13 cellular contexts compared by ENCODE assay signal in the genomic region with DNA sequence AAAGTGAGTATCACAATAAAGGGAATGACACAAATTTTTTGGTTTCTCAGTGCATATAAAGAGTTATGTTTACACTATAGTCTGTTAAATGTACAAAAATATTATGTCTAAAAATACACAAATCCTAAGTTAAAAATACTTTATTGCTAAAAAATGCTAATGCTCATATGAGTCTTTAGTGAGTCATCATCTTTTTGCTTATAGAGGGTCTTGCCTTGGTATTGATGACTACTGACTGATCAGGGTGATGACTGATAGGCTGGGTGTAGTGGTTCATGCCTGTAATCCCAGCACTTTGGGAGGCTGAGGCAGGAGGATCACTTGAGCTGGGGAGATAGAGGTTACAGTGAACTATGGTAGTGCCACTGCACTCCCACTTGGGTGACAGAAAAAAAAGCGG. TPM values are rescaled to one million over a fixed set of nuclear protein-coding genes. Genes with fewer than 3 reads are reported as not detected.
DNase-seq lines count a peak whose midpoint lies in the region; ATAC-seq, FAIRE-seq and TF ChIP-seq lines count a peak whose summit lies in the region.
"Had no signal": no experiment of that assay in that cellular context is flagged by ENCODE, and none has a peak within 500 bp of the region (broad histone marks: within the 10 kb centered on the region; RNA-seq: fewer than 3 reads in every experiment).

No MANE protein-coding gene starts in this region.

- H3K9me3 ChIP-seq in HepG2 (ENCODE audit: low read length) (no peaks in the 10 kb centered on the region), right lobe of liver (no peaks in the 10 kb centered on the region), IMR-90 (ENCODE audit: control insufficient read depth, insufficient read depth, low read length) (no peaks in the 10 kb centered on the region), stomach (no peaks in the 10 kb centered on the region)
- H3K9me3 ChIP-seq: BLaER1 treated with 17β-estradiol and CSF1 and Interleukin-3, amounts not matched to agents 10 nM and 100 nM had no signal

- H2BK20ac ChIP-seq in IMR-90 (ENCODE audit: low read depth, low read length) = no peak overlapping the region

- intact Hi-C loops in HepG2 (cut with micrococcal nuclease; ENCODE audit: unreplicated experiment) (no loop called here), right lobe of liver (cut with DNase I) (no loop called here), IMR-90 (cut with micrococcal nuclease) (no loop called here), stomach (cut with DNase I; ENCODE audit: low total_unique reads) (no loop called here)

- TF ChIP-seq CTCF in HepG2 (CRISPR knock-in tag; IDR thresholded peaks at IDR 0.05) (no peak), right lobe of liver (IDR thresholded peaks at IDR 0.05) (no peak), IMR-90 (conservative IDR thresholded peaks at IDR 0.05; ENCODE audit: low read depth, low read length) (no peak), fibroblast of mammary gland (conservative IDR thresholded peaks at IDR 0.05; ENCODE audit: control insufficient read depth, insufficient read depth, low read depth, low read length) (no peak), stomach (IDR thresholded peaks at IDR 0.05) (no peak)

- H3K4ac ChIP-seq in IMR-90 (ENCODE audit: low read depth, low read length) = no peak overlapping the region

- no peak overlapping the region for H3K27ac ChIP-seq in HepG2 (ENCODE audit: extremely low read length, insufficient read depth, low read length)
- no peak overlapping the region for H3K27ac ChIP-seq in right lobe of liver
- no peak overlapping the region for H3K27ac ChIP-seq in IMR-90 (ENCODE audit: insufficient read depth, low read length)
- no peak overlapping the region for H3K27ac ChIP-seq in stomach
- H3K27ac ChIP-seq: BLaER1 treated with 17β-estradiol and CSF1 and Interleukin-3, amounts not matched to agents 10 nM and 100 nM had no signal

- H3K79me2 ChIP-seq in HepG2 (ENCODE audit: insufficient read depth, low read length) = no peaks in the 10 kb centered on the region

- no peak for TF ChIP-seq EP300 in HepG2 (IDR thresholded peaks at IDR 0.05; ENCODE audit: low read depth in 2 of 2, low read length in 2 of 2)
- no peak for TF ChIP-seq EP300 in HepG2 (CRISPR knock-in tag; IDR thresholded peaks at IDR 0.05; ENCODE audit: borderline replicate concordance)
- TF ChIP-seq EP300 in stomach (IDR thresholded peaks at IDR 0.05) = no peak

- no peak for DNase-seq in HepG2 (ENCODE audit: low spot score)
- no peak for DNase-seq in right lobe of liver
- DNase-seq in IMR-90 = peak; percentile 72
- DNase-seq in fibroblast of mammary gland (ENCODE audit: low read depth) = peak; percentile 30
- DNase-seq in stomach = no peak
- no peak for DNase-seq in central memory CD4-positive, alpha-beta T cell
- DNase-seq: ACHN; CD4-positive, CD25-positive, alpha-beta regulatory T cell; DMS79 treated with DMSO at 0.1 percent for 48 hours; GM23248 had no signal

- H2BK5ac ChIP-seq in IMR-90 (ENCODE audit: low read depth, low read length, poor library complexity, severe bottlenecking) = peak overlapping the region; percentile 19

- H3K4me1 ChIP-seq in HepG2 (ENCODE audit: insufficient read depth, low read length) = no peaks in the 10 kb centered on the region
- H3K4me1 ChIP-seq in right lobe of liver = no peaks in the 10 kb centered on the region
- H3K4me1 ChIP-seq in IMR-90 (ENCODE audit: control insufficient read depth, insufficient read depth, low read length) = peaks cover 3% of the 10 kb centered on the region; the same call in 1 of the 2 replicates
- no peaks in the 10 kb centered on the region for H3K4me1 ChIP-seq in stomach
- H3K4me1 ChIP-seq: BLaER1 treated with 17β-estradiol and CSF1 and Interleukin-3, amounts not matched to agents 10 nM and 100 nM had no signal

- H4K20me1 ChIP-seq in HepG2 (ENCODE audit: insufficient read depth, low read length) (no peaks in the 10 kb centered on the region), IMR-90 (ENCODE audit: insufficient read depth, low read length) (no peaks in the 10 kb centered on the region)
- H4K20me1 ChIP-seq: BLaER1 treated with 17β-estradiol and CSF1 and Interleukin-3, amounts not matched to agents 10 nM and 100 nM had no signal

- H4K5ac ChIP-seq in IMR-90 (ENCODE audit: low read depth, low read length) = no peak overlapping the region

- no peak overlapping the region; the same call in 2 of the 3 replicates for H2BK15ac ChIP-seq in IMR-90 (ENCODE audit: low read depth, low read length)

- CTCF ChIA-PET in HepG2 (lab: Yijun Ruan, JAX; ENCODE audit: low intra/inter-chr PET ratio, low total read pairs) (no interaction called here), IMR-90 (lab: Yijun Ruan, JAX) (no interaction called here)

- H3K27me3 ChIP-seq in HepG2 (ENCODE audit: control insufficient read depth in 1 of 2, insufficient read depth in 2 of 2, low read length in 2 of 2) = no peaks in the 10 kb centered on the region; a peak in 1 of 5 replicates
- H3K27me3 ChIP-seq in right lobe of liver = no peaks in the 10 kb centered on the region
- no peaks in the 10 kb centered on the region for H3K27me3 ChIP-seq in IMR-90 (ENCODE audit: control insufficient read depth, insufficient read depth, low read length)
- no peaks in the 10 kb centered on the region for H3K27me3 ChIP-seq in stomach
- H3K27me3 ChIP-seq: BLaER1 treated with 17β-estradiol and CSF1 and Interleukin-3, amounts not matched to agents 10 nM and 100 nM had no signal

- peaks cover 3 to 7% of the 10 kb centered on the region in 2 experiments; a peak in 1 of 5 replicates for H3K36me3 ChIP-seq in HepG2 (replicated peaks in 1 of 2; ENCODE audit: control insufficient read depth in 1 of 2, insufficient read depth in 2 of 2, low read length in 2 of 2)
- H3K36me3 ChIP-seq in right lobe of liver = no peaks in the 10 kb centered on the region
- H3K36me3 ChIP-seq in IMR-90 (ENCODE audit: control insufficient read depth, insufficient read depth, low read length) = 0 out of 2 replicates have a peak, but pooled peaks cover 1% of the 10 kb centered on the region
- peaks cover 0 to 20% (median 8%) of the 10 kb centered on the region in 4 donors for H3K36me3 ChIP-seq in stomach

- 0 out of 2 replicates have a peak overlapping the region, but pooled peaks have one; percentile 52 for H3K14ac ChIP-seq in IMR-90 (replicated peaks; ENCODE audit: low read depth, low read length)

- 0 out of 4 replicates have a peak, but pooled peaks cover 0 to 2% of the 10 kb centered on the region in 2 experiments for H3K79me1 ChIP-seq in IMR-90 (ENCODE audit: low read depth in 1 of 2, low read length in 2 of 2)

- in situ Hi-C loops in HepG2 (cut with HindIII; ENCODE audit: extremely low pct_ligation_motif_present, low pct_unique_long_range_greater_than_20kb) = no loop called here
- in situ Hi-C loops in IMR-90 (cut with MboI; ENCODE audit: low sequenced_read_pairs) = loop anchor here (5.0 to 10.0 kb wide), 2 partner anchors 124 to 457 kb away; no protein-coding TSS in a partner anchor

- BruUV-seq in HepG2 (replicated peaks; lab: Mats Ljungman, UMichigan) (no TSS peak), IMR-90 (replicated peaks; lab: Mats Ljungman, UMichigan) (no TSS peak)

- dilution Hi-C loops in IMR-90 (cut with HindIII; ENCODE audit: low sequenced_read_pairs, unreplicated experiment) = loop anchor here (25.0 kb wide), 1 partner anchor 447 kb away; a partner anchor contains a TSS

- H2AK5ac ChIP-seq in IMR-90 (ENCODE audit: low read depth, low read length) = 0 out of 2 replicates have a peak overlapping the region, but pooled peaks have one; percentile 15

- no peak for TF ChIP-seq RAD21 in HepG2 (CRISPR knock-in tag; IDR thresholded peaks at IDR 0.05)
- no peak for TF ChIP-seq RAD21 in IMR-90 (IDR thresholded peaks at IDR 0.05; ENCODE audit: low read length)

- 0 out of 2 replicates have a peak overlapping the region, but pooled peaks have one; percentile 28 for H4K91ac ChIP-seq in IMR-90 (ENCODE audit: insufficient read depth, low read depth, low read length)

- ATAC-seq in HepG2 = no peak
- no peak for ATAC-seq in right lobe of liver
- ATAC-seq in IMR-90 (ENCODE audit: low read depth) = peak; percentile 35
- ATAC-seq in GM18907 (IDR thresholded peaks at IDR 0.05; ENCODE audit: unreplicated experiment) = no peak

- no peak overlapping the region for H3K56ac ChIP-seq in IMR-90 (ENCODE audit: extremely low read depth, insufficient read depth, low read length)

- H3K9ac ChIP-seq in HepG2 (ENCODE audit: insufficient read depth, low read depth, low read length) (no peak overlapping the region), IMR-90 (ENCODE audit: low read depth, low read length) (no peak overlapping the region)
- H3K9ac ChIP-seq: BLaER1 treated with 17β-estradiol and CSF1 and Interleukin-3, amounts not matched to agents 10 nM and 100 nM had no signal

- H3K4me2 ChIP-seq in HepG2 (ENCODE audit: low read depth, low read length) (no peak overlapping the region), IMR-90 (ENCODE audit: low read depth, low read length) (no peak overlapping the region)
- H3K4me2 ChIP-seq: BLaER1 treated with 17β-estradiol and CSF1 and Interleukin-3, amounts not matched to agents 10 nM and 100 nM had no signal

- 100% methylated on average over 1 of the region's 1 CpG for WGBS in HepG2 (ENCODE audit: low lambda C conversion rate)
- 100% methylated on average over 1 of the region's 1 CpG for WGBS in right lobe of liver (ENCODE audit: insufficient coverage, low coverage, low lambda C conversion rate, missing lambda C conversion rate)
- WGBS in IMR-90 (ENCODE audit: extremely low coverage in 2 of 2, insufficient read length in 1 of 2), 2 experiments = no CpG with 5 or more reads among the region's 1 CpG
- 92 to 100% (median 96%) methylated on average over 1 of the region's 1 CpG for WGBS in stomach, 5 donors

- no peak for FAIRE-seq in HepG2 (lab: Jason Lieb, UNC)
- FAIRE-seq: H54 had no signal

- no peak overlapping the region for H3K18ac ChIP-seq in IMR-90 (ENCODE audit: low read depth, low read length)

- H3K9me1 ChIP-seq in IMR-90 (ENCODE audit: insufficient read depth, low read length) = no peaks in the 10 kb centered on the region; the same call in 1 of the 2 replicates

- H2AFZ ChIP-seq in HepG2 (ENCODE audit: low read length) (no peak overlapping the region), IMR-90 (replicated peaks; ENCODE audit: low read length, poor library complexity) (no peak overlapping the region)

- POLR2A ChIA-PET in HepG2 (lab: Yijun Ruan, JAX) = no interaction called here
- POLR2A ChIA-PET in IMR-90 (lab: Charles Lee; ENCODE audit: unreplicated experiment) = no interaction called here

- H3K23ac ChIP-seq in IMR-90 (ENCODE audit: low read depth, low read length) = no peak overlapping the region

- H3K4me3 ChIP-seq in HepG2 (replicated peaks in 1 of 3; ENCODE audit: insufficient read depth in 1 of 3, low read depth in 2 of 3, low read length in 3 of 3) = no peak overlapping the region
- H3K4me3 ChIP-seq in right lobe of liver = no peak overlapping the region
- H3K4me3 ChIP-seq in IMR-90 (ENCODE audit: insufficient read depth, low read depth, low read length) = no peak overlapping the region
- H3K4me3 ChIP-seq in fibroblast of mammary gland (ENCODE audit: control insufficient read depth, low read depth, low read length) = no peak overlapping the region
- H3K4me3 ChIP-seq in stomach = no peak overlapping the region
- H3K4me3 ChIP-seq: BLaER1 treated with 17β-estradiol and CSF1 and Interleukin-3, amounts not matched to agents 10 nM and 100 nM; GM23248 had no signal

- TF ChIP-seq POLR2A in HepG2 (IDR thresholded peaks at IDR 0.05; ENCODE audit: insufficient read depth in 1 of 2, low read depth in 2 of 2, low read length in 2 of 2) = no peak
- no peak for TF ChIP-seq POLR2A in right lobe of liver (IDR thresholded peaks at IDR 0.05)
- no peak for TF ChIP-seq POLR2A in IMR-90 (IDR thresholded peaks at IDR 0.05; ENCODE audit: low read depth, low read length)
- no peak for TF ChIP-seq POLR2A in stomach (IDR thresholded peaks at IDR 0.05)

- H2BK120ac ChIP-seq in IMR-90 (ENCODE audit: low read depth, low read length) = peak overlapping the region; percentile 29; the same call in 1 of the 2 replicates

- H2AK9ac ChIP-seq in IMR-90 (replicated peaks; ENCODE audit: low read depth, low read length, poor library complexity) = no peak overlapping the region

- H4K8ac ChIP-seq in IMR-90 (ENCODE audit: low read depth in 2 of 2, low read length in 2 of 2) = no peak overlapping the region

RNA-seq across cellular contexts. Expression of a gene that starts 12.9 kb away (rescaled TPM):
- total RNA-seq in HepG2 (2016; rRNA removed; fragmentation: Illumina TruSeq; extraction: Trizol) (39.4 and 44.9 TPM in 2 replicates), right lobe of liver (1 to 10 TPM in 2 of 6 experiments, under 1 TPM in 3, not detected in 1; 0.26 to 1.3 (median 0.98) TPM), IMR-90 (2012; rRNA removed) (18.5 and 23.6 TPM in 2 replicates), stomach (10 to 100 TPM in 2 of 5 donors, 1 to 10 TPM in 2, not detected in 1; 3.9 to 23.7 (median 7.7) TPM)
- total RNA-seq in HepG2 (2016; cell fraction: cytosol; rRNA removed; fragmentation: Illumina TruSeq; extraction: Trizol; ENCODE audit: low read depth) = 3.3 and 3.9 TPM in 2 replicates
- 40.5 and 48.2 TPM in 2 replicates for total RNA-seq in HepG2 (2016; cell fraction: insoluble cytoplasmic fraction; rRNA removed; fragmentation: Illumina TruSeq; extraction: Trizol)
- total RNA-seq in HepG2 (2016; cell fraction: membrane; rRNA removed; fragmentation: Illumina TruSeq; extraction: Trizol) = 9.4 and 9.9 TPM in 2 replicates
- total RNA-seq in HepG2 (2016; cell fraction: nucleus; rRNA removed; fragmentation: Illumina TruSeq; extraction: Trizol) = 42.7 and 46.8 TPM in 2 replicates
- polyA plus RNA-seq in HepG2 (2011; rRNA removed) (13.6 and 26.0 TPM in 2 replicates), IMR-90 (2012; rRNA removed) (10.5 and 13.0 TPM in 2 replicates), stomach (1 to 10 TPM; 1.1 to 7.2 (median 3.1) TPM)
- polyA plus RNA-seq in HepG2 (2011; cell fraction: cytosol; rRNA removed) = 7.1 and 7.6 TPM in 2 replicates
- 15.8 and 23.6 TPM in 2 replicates for polyA plus RNA-seq in HepG2 (2011; cell fraction: nucleus; rRNA removed)
- 7.8 and 20.7 TPM in 2 replicates for polyA plus RNA-seq in HepG2 (2012)
- polyA plus RNA-seq in HepG2 (2016; cell fraction: cytosol; fragmentation: Illumina TruSeq; extraction: Trizol; ENCODE audit: low read depth) = 1.7 and 2.1 TPM in 2 replicates
- 44.6 and 50.9 TPM in 2 replicates for polyA plus RNA-seq in HepG2 (2016; cell fraction: insoluble cytoplasmic fraction; fragmentation: Illumina TruSeq; extraction: Trizol; ENCODE audit: low read depth)
- polyA plus RNA-seq in HepG2 (2016; cell fraction: membrane; fragmentation: Illumina TruSeq; extraction: Trizol; ENCODE audit: low read depth) = 4.5 and 4.7 TPM in 2 replicates
- polyA plus RNA-seq in HepG2 (2016; cell fraction: nucleus; fragmentation: Illumina TruSeq; extraction: Trizol; ENCODE audit: insufficient read depth, low read depth) = 62.5 and 67.7 TPM in 2 replicates
- polyA minus RNA-seq in HepG2 (2011; rRNA and poly(A)+ RNA removed; ENCODE audit: low replicate concordance) = 3.0 and 12.4 TPM in 2 replicates
- 4.1 and 6.1 TPM in 2 replicates for polyA minus RNA-seq in HepG2 (2011; cell fraction: cytosol; rRNA and poly(A)+ RNA removed)
- polyA minus RNA-seq in HepG2 (2011; cell fraction: nucleus; rRNA and poly(A)+ RNA removed) = 26.4 and 37.1 TPM in 2 replicates
- polyA plus RNA-seq in IMR-90 (2012; cell fraction: cytosol; rRNA removed) = 3.1 and 3.5 TPM in 2 replicates
- polyA plus RNA-seq in IMR-90 (2012; cell fraction: nucleus; rRNA removed; ENCODE audit: low replicate concordance) = 7.5 and 25.2 TPM in 2 replicates

Comparison
In these comparisons a context has a peak if more than half of its experiments do, and no peak if none do; other contexts are left out.
1. DNase-seq: peak in IMR-90 (single experiment) and fibroblast of mammary gland (single experiment); none in HepG2 (single experiment), right lobe of liver (0 of 3), stomach (single experiment) and central memory CD4-positive, alpha-beta T cell (single experiment).